ENCODE assay signal across 11 cellular contexts in genomic region chr11:75891947-75892739, GRCh38.
DNase-seq lines count a peak whose midpoint lies in the region; ATAC-seq, FAIRE-seq and TF ChIP-seq lines count a peak whose summit lies in the region.
"Had no signal": no experiment of that assay in that cellular context is flagged by ENCODE, and none has a peak within 500 bp of the region (broad histone marks: within the 10 kb centered on the region; RNA-seq: fewer than 3 reads in every experiment).

No MANE protein-coding gene starts in this region.

- H3K4me1 ChIP-seq in BLaER1 treated with 17β-estradiol and CSF1 and Interleukin-3, amounts not matched to agents 10 nM and 100 nM = peaks cover 11 to 47% (median 26%) of the 10 kb centered on the region in 10 experiments
- H3K4me1 ChIP-seq in left ventricle myocardium inferior (peaks cover 18% of the 10 kb centered on the region), adrenal gland (replicated peaks in 1 of 2) (no peaks in the 10 kb centered on the region), kidney (ENCODE audit: control insufficient read depth in 1 of 2, insufficient read depth in 1 of 2, low read depth in 1 of 2, low read length in 2 of 2) (no peaks in the 10 kb centered on the region), breast epithelium (no peaks in the 10 kb centered on the region)

- no peaks in the 10 kb centered on the region for H3K27me3 ChIP-seq in BLaER1 treated with 17β-estradiol and CSF1 and Interleukin-3, amounts not matched to agents 10 nM and 100 nM
- H3K27me3 ChIP-seq in left ventricle myocardium inferior (ENCODE audit: low read depth) (no peaks in the 10 kb centered on the region), adrenal gland (no peaks in the 10 kb centered on the region), breast epithelium (no peaks in the 10 kb centered on the region)

- H4K20me1 ChIP-seq in BLaER1 treated with 17β-estradiol and CSF1 and Interleukin-3, amounts not matched to agents 10 nM and 100 nM = peaks cover 0 to 16% (median 0%) of the 10 kb centered on the region in 11 experiments; a peak in 2 of 22 replicates

- peaks cover 0 to 6% (median 0%) of the 10 kb centered on the region in 11 experiments; a peak in 1 of 22 replicates for H3K9me3 ChIP-seq in BLaER1 treated with 17β-estradiol and CSF1 and Interleukin-3, amounts not matched to agents 10 nM and 100 nM (replicated peaks in 1 of 11)
- H3K9me3 ChIP-seq in left ventricle myocardium inferior (replicated peaks) (no peaks in the 10 kb centered on the region), adrenal gland (replicated peaks in 1 of 3) (no peaks in the 10 kb centered on the region), kidney (ENCODE audit: control insufficient read depth in 1 of 2, low read length in 2 of 2) (no peaks in the 10 kb centered on the region), breast epithelium (no peaks in the 10 kb centered on the region)

- TF ChIP-seq POLR2A in NB4 (IDR thresholded peaks at IDR 0.05; ENCODE audit: extremely low read depth, insufficient read length) (no peak), adrenal gland (IDR thresholded peaks at IDR 0.05) (no peak), breast epithelium (IDR thresholded peaks at IDR 0.05) (no peak)

- FAIRE-seq in kidney (lab: Jason Lieb, UNC) = no peak
- FAIRE-seq: astrocyte had no signal

- WGBS in adrenal gland, 4 donors = 75 to 86% (median 81%) methylated on average over 6 of the region's 6 CpGs

- DNase-seq in NB4 (ENCODE audit: low read depth) (peak; percentile 82), left ventricle myocardium inferior (no peak), adrenal gland (no peak), amygdala (lab: John Stamatoyannopoulos, UW) (no peak), kidney (no peak), breast epithelium (ENCODE audit: low spot score in 2 of 2) (no peak)
- DNase-seq: CD4-positive, CD25-positive, alpha-beta regulatory T cell; NCI-H1694 treated with DMSO at 0.1 percent for 48 hours had no signal

- peak overlapping the region in 5 of 10 experiments; percentile 4 to 34 (median 17); a peak in 4 of 20 replicates for H3K4me3 ChIP-seq in BLaER1 treated with 17β-estradiol and CSF1 and Interleukin-3, amounts not matched to agents 10 nM and 100 nM
- H3K4me3 ChIP-seq in NB4 (ENCODE audit: low read depth, low read length) = no peak overlapping the region
- no peak overlapping the region for H3K4me3 ChIP-seq in left ventricle myocardium inferior
- no peak overlapping the region for H3K4me3 ChIP-seq in adrenal gland
- H3K4me3 ChIP-seq in kidney (ENCODE audit: low read length in 2 of 2) = no peak overlapping the region
- H3K4me3 ChIP-seq in breast epithelium = no peak overlapping the region

- peaks cover 11 to 46% (median 23%) of the 10 kb centered on the region in 11 experiments; a peak in 19 of 22 replicates for H3K36me3 ChIP-seq in BLaER1 treated with 17β-estradiol and CSF1 and Interleukin-3, amounts not matched to agents 10 nM and 100 nM
- H3K36me3 ChIP-seq in left ventricle myocardium inferior (no peaks in the 10 kb centered on the region), adrenal gland (replicated peaks in 1 of 2) (no peaks in the 10 kb centered on the region), kidney (ENCODE audit: control insufficient read depth in 1 of 2, insufficient read depth in 2 of 2, low read length in 2 of 2) (peaks cover 2 to 6% of the 10 kb centered on the region in 2 donors), breast epithelium (no peaks in the 10 kb centered on the region)

- TF ChIP-seq CTCF in NB4 (IDR thresholded peaks at IDR 0.05; ENCODE audit: low read depth, low read length) (no peak), left ventricle myocardium inferior (IDR thresholded peaks at IDR 0.05; ENCODE audit: borderline replicate concordance) (no peak), adrenal gland (IDR thresholded peaks at IDR 0.05) (no peak), kidney (IDR thresholded peaks at IDR 0.05; ENCODE audit: borderline replicate concordance, extremely low read depth, insufficient read depth) (no peak), breast epithelium (IDR thresholded peaks at IDR 0.05) (no peak)

- ATAC-seq in GM19351 (IDR thresholded peaks at IDR 0.05; ENCODE audit: unreplicated experiment) = peak; percentile 67

- peak overlapping the region in 9 of 11 experiments; percentile 8 to 77 (median 66); a peak in 16 of 22 replicates for H3K27ac ChIP-seq in BLaER1 treated with 17β-estradiol and CSF1 and Interleukin-3, amounts not matched to agents 10 nM and 100 nM
- H3K27ac ChIP-seq in left ventricle myocardium inferior (replicated peaks) (peak overlapping the region; percentile 34), adrenal gland (peak overlapping the region in 1 of 5 donors; percentile 70), kidney (ENCODE audit: low read depth in 2 of 2, low read length in 2 of 2) (no peak overlapping the region), breast epithelium (peak overlapping the region in 1 of 2 donors; percentile 21)

- peak overlapping the region in 8 of 11 experiments; percentile 26 to 61 (median 45); a peak in 13 of 22 replicates for H3K9ac ChIP-seq in BLaER1 treated with 17β-estradiol and CSF1 and Interleukin-3, amounts not matched to agents 10 nM and 100 nM
- H3K9ac ChIP-seq in kidney (ENCODE audit: low read length in 2 of 2) = no peak overlapping the region

- intact Hi-C loops in left ventricle myocardium inferior (cut with micrococcal nuclease) = no loop called here
- intact Hi-C loops in adrenal gland (cut with DNase I) = loop anchor here in 1 of 2 donors (10.0 kb wide), 1 partner anchor 423 kb away; no protein-coding TSS in a partner anchor
- intact Hi-C loops in kidney (cut with DNase I) = loop anchor here (10.0 kb wide), 1 partner anchor 433 kb away; no protein-coding TSS in a partner anchor
- intact Hi-C loops in breast epithelium (cut with DNase I; ENCODE audit: low total_unique reads) = no loop called here

- peak overlapping the region; percentile 57 to 87 (median 80) for H3K4me2 ChIP-seq in BLaER1 treated with 17β-estradiol and CSF1 and Interleukin-3, amounts not matched to agents 10 nM and 100 nM

Comparison
In these comparisons a context has a peak if more than half of its experiments do, and no peak if none do; other contexts are left out.
1. H3K27ac ChIP-seq: peak in BLaER1 treated with 17β-estradiol and CSF1 and Interleukin-3, amounts not matched to agents 10 nM and 100 nM (9 of 11) and left ventricle myocardium inferior (single experiment); none in kidney (0 of 2).
2. H3K9ac ChIP-seq: peak in BLaER1 treated with 17β-estradiol and CSF1 and Interleukin-3, amounts not matched to agents 10 nM and 100 nM (8 of 11); none in kidney (0 of 2).